ENCODE assay signal across 13 cellular contexts in the genomic region with DNA sequence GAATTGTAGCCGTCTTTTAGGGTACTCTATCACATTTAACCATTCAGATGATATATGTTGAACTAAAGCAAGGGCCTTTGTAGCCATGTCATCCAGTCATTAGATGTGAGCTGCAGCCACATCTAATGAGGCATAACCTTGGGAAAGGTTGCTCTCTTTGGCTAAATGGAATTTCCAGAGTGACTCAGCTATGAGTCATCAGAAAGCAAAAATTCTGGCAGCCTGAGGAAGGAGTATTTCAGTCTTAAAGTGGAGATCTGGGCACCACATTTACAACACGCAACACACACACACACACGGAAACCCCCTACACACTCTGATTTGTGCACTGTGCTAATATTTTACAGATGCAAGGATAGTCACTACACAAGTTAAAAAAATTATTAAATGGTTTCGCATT.
DNase-seq lines count a peak whose midpoint lies in the region; ATAC-seq, FAIRE-seq and TF ChIP-seq lines count a peak whose summit lies in the region.
"Had no signal": no experiment of that assay in that cellular context is flagged by ENCODE, and none has a peak within 500 bp of the region (broad histone marks: within the 10 kb centered on the region; RNA-seq: fewer than 3 reads in every experiment).

No MANE protein-coding gene starts in this region.

- no peak for TF ChIP-seq CTCF in retinal pigment epithelial cell (conservative IDR thresholded peaks at IDR 0.05; ENCODE audit: low read depth, low read length)

- ATAC-seq in HG02763 (IDR thresholded peaks at IDR 0.05; ENCODE audit: unreplicated experiment): no peak
- no peak for ATAC-seq in HG03196 (IDR thresholded peaks at IDR 0.05; ENCODE audit: unreplicated experiment)
- ATAC-seq: natural killer cell treated with Interleukin-12 subunit alpha and Interleukin-12 subunit beta and Interleukin-15 and Interleukin-18, amount 100 ng/mL, for 72 hours; stimulated activated effector memory CD8-positive, alpha-beta T cell treated with anti-CD3 and anti-CD28 coated beads, Interleukin-12 subunit alpha, Interleukin-12 subunit beta, amount 100 ng/mL, for 72 hours had no signal

- H3K4me3 ChIP-seq in retinal pigment epithelial cell (ENCODE audit: low read length): no peak overlapping the region

- peak; percentile 16 for DNase-seq in H54 (ENCODE audit: insufficient read length, low spot score)
- DNase-seq in RPMI7951 (ENCODE audit: low read depth): peak; percentile 94
- peak; percentile 1 for DNase-seq in fibroblast of peridontal ligament (ENCODE audit: extremely low read depth)
- DNase-seq in retinal pigment epithelial cell (ENCODE audit: low read depth): peak; percentile 82
- DNase-seq in NK-92 (lab: John Stamatoyannopoulos, UW; ENCODE audit: unreplicated experiment): no peak
- DNase-seq: activated CD4-positive, CD25-positive, alpha-beta regulatory T cell; DND-41; H9; NCI-H187 had no signal

- FAIRE-seq in H54 (lab: Jason Lieb, UNC): peak; percentile 100

- no peak for TF ChIP-seq POLR2A in H54 (IDR thresholded peaks at IDR 0.05; ENCODE audit: low read depth, low read length)
